28 cellular contexts compared by ENCODE assay signal in genomic region chr20:57760698-57761412, GRCh38. TPM values are rescaled to one million over a fixed set of nuclear protein-coding genes. Genes with fewer than 3 reads are reported as not detected.
DNase-seq lines count a peak whose midpoint lies in the region; TF ChIP-seq lines count a peak whose summit lies in the region.
"Had no signal": no experiment of that assay in that cellular context is flagged by ENCODE, and none has a peak within 500 bp of the region (broad histone marks: within the 10 kb centered on the region; RNA-seq: fewer than 3 reads in every experiment).

No MANE protein-coding gene starts in this region.

- H3K27me3 ChIP-seq in BLaER1 (no peaks in the 10 kb centered on the region), prostate gland (replicated peaks; ENCODE audit: insufficient read depth) (no peaks in the 10 kb centered on the region), spleen (replicated peaks in 1 of 7) (no peaks in the 10 kb centered on the region)
- H3K27me3 ChIP-seq: body of pancreas, esophagus muscularis mucosa, neural progenitor cell, Peyer's patch, transverse colon had no signal

- H3K9me3 Mint-ChIP-seq in activated CD4-positive, alpha-beta T cell treated with anti-CD3 and anti-CD28 coated beads, Interleukin-2, amount 10 ng/mL, durations not matched to agents 7 days and 5 days: peaks cover 3% of the 10 kb centered on the region
- H3K9me3 Mint-ChIP-seq: activated naive CD4-positive, alpha-beta T cell treated with anti-CD3 and anti-CD28 coated beads for 36 hours had no signal

- TF ChIP-seq EP300 in Ishikawa (IDR thresholded peaks at IDR 0.05; ENCODE audit: borderline replicate concordance): no peak

- peak overlapping the region; percentile 77; the same call in 1 of the 2 replicates for H3K4me2 ChIP-seq in BLaER1
- H3K4me2 ChIP-seq: neural progenitor cell had no signal

- H3K4me1 ChIP-seq in BLaER1 (peaks cover 32% of the 10 kb centered on the region), prostate gland (replicated peaks) (peaks cover 17% of the 10 kb centered on the region), spleen (no peaks in the 10 kb centered on the region)
- H3K4me1 ChIP-seq: adrenal gland, body of pancreas, esophagus muscularis mucosa, Peyer's patch, transverse colon had no signal

- intact Hi-C loops in prostate gland (cut with DNase I): no loop called here
- intact Hi-C loops in spleen (cut with DNase I; ENCODE audit: low total_unique reads): no loop called here

- no peak overlapping the region for H3K9ac ChIP-seq in BLaER1
- H3K9ac ChIP-seq: neural progenitor cell had no signal

- H3K36me3 Mint-ChIP-seq in activated CD4-positive, alpha-beta T cell treated with anti-CD3 and anti-CD28 coated beads, Interleukin-2, amount 10 ng/mL, durations not matched to agents 7 days and 5 days (ENCODE audit: low read depth): no peaks in the 10 kb centered on the region
- H3K36me3 Mint-ChIP-seq: neural progenitor cell had no signal

- H3K4me3 ChIP-seq in BLaER1 (no peak overlapping the region), coronary artery (no peak overlapping the region), prostate gland (no peak overlapping the region), spleen (no peak overlapping the region)
- H3K4me3 ChIP-seq: adrenal gland, body of pancreas, esophagus muscularis mucosa, neural progenitor cell, Peyer's patch, transverse colon had no signal

- no peak overlapping the region for H3K4me3 Mint-ChIP-seq in activated CD4-positive, alpha-beta T cell treated with anti-CD3 and anti-CD28 coated beads, Interleukin-2, amount 10 ng/mL, durations not matched to agents 7 days and 5 days
- H3K4me3 Mint-ChIP-seq: activated naive CD4-positive, alpha-beta T cell treated with anti-CD3 and anti-CD28 coated beads for 36 hours; activated T-cell treated with anti-CD3 and anti-CD28 coated beads, Interleukin-2, amount 50 U/mL, for 24 hours; memory B cell; neural progenitor cell had no signal

- no peaks in the 10 kb centered on the region for H3K4me1 Mint-ChIP-seq in activated CD4-positive, alpha-beta T cell treated with anti-CD3 and anti-CD28 coated beads, Interleukin-2, amount 10 ng/mL, durations not matched to agents 7 days and 5 days

- H3K36me3 ChIP-seq in BLaER1 (no peaks in the 10 kb centered on the region), prostate gland (no peaks in the 10 kb centered on the region), spleen (no peaks in the 10 kb centered on the region)
- H3K36me3 ChIP-seq: adrenal gland, esophagus muscularis mucosa, neural progenitor cell, Peyer's patch, transverse colon, WERI-Rb-1 had no signal

- no peaks in the 10 kb centered on the region for H4K20me1 ChIP-seq in BLaER1

- no peak for TF ChIP-seq RAD21 in Ishikawa (IDR thresholded peaks at IDR 0.05; ENCODE audit: low read depth)

- CTCF ChIA-PET in activated CD4-positive, alpha-beta T cell treated with anti-CD3 and anti-CD28 coated beads, Interleukin-2, amount 10 ng/mL, durations not matched to agents 7 days and 5 days (lab: Charles Lee): interaction anchor here (0.7 to 1.7 kb wide), 2 partner anchors 12 to 1194 kb away, joined by 3 to 5 read pairs; no protein-coding TSS in a partner anchor

- no peak for TF ChIP-seq CTCF in coronary artery (IDR thresholded peaks at IDR 0.05)
- no peak for TF ChIP-seq CTCF in prostate gland (IDR thresholded peaks at IDR 0.05)
- TF ChIP-seq CTCF in spleen (IDR thresholded peaks at IDR 0.05 in 8 of 11, conservative IDR thresholded peaks at IDR 0.05 in 3 of 11): no peak

- POLR2A ChIA-PET in activated CD4-positive, alpha-beta T cell treated with anti-CD3 and anti-CD28 coated beads, Interleukin-2, amount 10 ng/mL, durations not matched to agents 7 days and 5 days (lab: Charles Lee): no interaction called here

- no peak overlapping the region for H3K27ac Mint-ChIP-seq in activated CD4-positive, alpha-beta T cell treated with anti-CD3 and anti-CD28 coated beads, Interleukin-2, amount 10 ng/mL, durations not matched to agents 7 days and 5 days
- H3K27ac Mint-ChIP-seq: activated naive CD4-positive, alpha-beta T cell treated with anti-CD3 and anti-CD28 coated beads for 36 hours; activated T-cell treated with anti-CD3 and anti-CD28 coated beads, Interleukin-2, amount 50 U/mL, for 24 hours; memory B cell had no signal

- no peak overlapping the region for H3K27ac ChIP-seq in BLaER1
- no peak overlapping the region for H3K27ac ChIP-seq in coronary artery
- H3K27ac ChIP-seq in prostate gland: peak overlapping the region; percentile 88 to 93
- H3K27ac ChIP-seq in spleen: no peak overlapping the region
- H3K27ac ChIP-seq: adrenal gland, body of pancreas, esophagus muscularis mucosa, neural progenitor cell, Peyer's patch, transverse colon, WERI-Rb-1 had no signal

- H3K9me3 ChIP-seq in BLaER1 (peaks cover 25% of the 10 kb centered on the region), prostate gland (no peaks in the 10 kb centered on the region), spleen (peaks cover 0 to 24% (median 15%) of the 10 kb centered on the region in 8 donors)
- H3K9me3 ChIP-seq: adrenal gland, body of pancreas, Peyer's patch, transverse colon had no signal

- TF ChIP-seq POLR2A in prostate gland (IDR thresholded peaks at IDR 0.05) (no peak), spleen (IDR thresholded peaks at IDR 0.05) (no peak)

- 90% methylated on average over 4 of the region's 4 CpGs for WGBS in prostate gland
- WGBS in spleen, 5 donors: 94 to 99% (median 96%) methylated on average over 4 of the region's 4 CpGs

- H3K27me3 Mint-ChIP-seq in activated CD4-positive, alpha-beta T cell treated with anti-CD3 and anti-CD28 coated beads, Interleukin-2, amount 10 ng/mL, durations not matched to agents 7 days and 5 days: peaks cover 3% of the 10 kb centered on the region

- DNase-seq in coronary artery (ENCODE audit: low spot score) (peak; percentile 43), prostate gland (ENCODE audit: low spot score) (no peak), spleen (no peak), dermis blood vessel endothelial cell (no peak)
- DNase-seq in activated T-cell treated with anti-CD3 and anti-CD28 coated beads, Interleukin-2, amount 50 U/mL, for 48 hours: no peak
- no peak for DNase-seq in activated CD4-positive, alpha-beta T cell treated with anti-CD3 and anti-CD28 coated beads, Interleukin-2, amount 10 ng/mL, durations not matched to agents 7 days and 5 days
- DNase-seq: activated CD4-positive, alpha-beta T cell treated with anti-CD3 and anti-CD28 coated beads for 48 hours; activated naive CD4-positive, alpha-beta T cell treated with anti-CD3 and anti-CD28 coated beads for 36 hours; activated T-cell treated with anti-CD3 and anti-CD28 coated beads, Interleukin-2, amount 50 U/mL, for 24 hours; adrenal gland; body of pancreas; effector memory CD4-positive, alpha-beta T cell; foreskin melanocyte; left cardiac atrium; NCI-H1092 treated with DMSO at 0.1 percent for 48 hours; NCI-H1930; NCI-H526 treated with DMSO at 0.1 percent for 48 hours; Peyer's patch; posterior cingulate gyrus; SW 1271; T-helper 9 cell; transverse colon; WERI-Rb-1 had no signal

TF ChIP-seq in Ishikawa, 13 proteins besides CTCF, POLR2A, EP300 and RAD21:
- TF ChIP-seq USF1 (IDR thresholded peaks at IDR 0.05) (peak; percentile 22; the same call in 1 of the 2 replicates), YY1 (IDR thresholded peaks at IDR 0.05; ENCODE audit: low read depth) (no peak)
TF ChIP-seq in Ishikawa: peak in this region for 1.

RNA-seq across cellular contexts. Expression of gene PMEPA1, which starts 51.0 kb away (rescaled TPM):
- total RNA-seq in prostate gland (100 to 1,000 TPM in 1 of 2 donors, 10 to 100 TPM in 1; 96.5 to 245 TPM), spleen (10 to 100 TPM in 5 of 7 donors, 1 to 10 TPM in 2; 7.3 to 15.7 (median 10.9) TPM), dermis blood vessel endothelial cell (0.93 and 1.9 TPM in 2 replicates)
- polyA plus RNA-seq in spleen: 1 to 10 TPM; 4.8 to 7.9 (median 6.7) TPM
- total RNA-seq in activated CD4-positive, alpha-beta T cell treated with anti-CD3 and anti-CD28 coated beads, Interleukin-2, amount 10 ng/mL, durations not matched to agents 7 days and 5 days: 1 to 10 TPM in 1 of 2 experiments, under 1 TPM in 1; 0.72 to 1.1 TPM

Comparison
In these comparisons a context has a peak if more than half of its experiments do, and no peak if none do; other contexts are left out.
1. H3K27ac ChIP-seq: peak in prostate gland (2 of 2); none in BLaER1 (single experiment), coronary artery (0 of 2) and spleen (0 of 8).
2. RNA of gene PMEPA1, which starts 51.0 kb away (total RNA-seq): 96.5 to 245 TPM in prostate gland; 7.3 to 15.7 TPM in spleen, 0.93 to 1.9 TPM in dermis blood vessel endothelial cell and 0.72 to 1.1 TPM in activated CD4-positive, alpha-beta T cell treated with anti-CD3 and anti-CD28 coated beads, Interleukin-2, amount 10 ng/mL, durations not matched to agents 7 days and 5 days; every median in the first group is over 4 times any median in the second.